ENCODE assay signal across 10 cellular contexts in the genomic region with DNA sequence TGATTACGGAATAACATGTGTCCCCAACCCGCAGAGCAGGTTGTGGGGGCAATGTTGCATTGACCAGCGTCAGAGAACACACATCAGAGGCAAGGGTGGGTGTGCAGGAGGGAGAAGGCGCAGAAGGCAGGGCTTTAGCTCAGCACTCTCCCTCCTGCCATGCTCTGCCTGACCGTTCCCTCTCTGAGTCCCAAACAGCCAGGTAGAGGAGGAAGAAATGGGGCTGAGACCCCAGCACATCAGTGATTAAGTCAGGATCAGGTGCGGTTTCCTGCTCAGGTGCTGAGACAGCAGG. TPM values are rescaled to one million over a fixed set of nuclear protein-coding genes. Genes with fewer than 3 reads are reported as not detected.
A peak's percentile ranks its signal among the peaks of the same experiment; 100 is the strongest.
DNase-seq lines count a peak whose midpoint lies in the region; ATAC-seq, FAIRE-seq and TF ChIP-seq lines count a peak whose summit lies in the region.
"Had no signal": no experiment of that assay in that cellular context is flagged by ENCODE, and none has a peak within 500 bp of the region (broad histone marks: within the 10 kb centered on the region; RNA-seq: fewer than 3 reads in every experiment).

No MANE protein-coding gene starts in this region.

- TF ChIP-seq RAD21 in HepG2 (CRISPR knock-in tag; IDR thresholded peaks at IDR 0.05): no peak

- H3K9me3 ChIP-seq in astrocyte (ENCODE audit: insufficient read depth, low read depth, low read length) (no peaks in the 10 kb centered on the region), HepG2 (ENCODE audit: low read length) (no peaks in the 10 kb centered on the region), thoracic aorta (no peaks in the 10 kb centered on the region)

- no peaks in the 10 kb centered on the region for H3K79me2 ChIP-seq in astrocyte (ENCODE audit: insufficient read depth, low read length)
- no peaks in the 10 kb centered on the region for H3K79me2 ChIP-seq in HepG2 (ENCODE audit: insufficient read depth, low read length)

- intact Hi-C loops in activated CD8-positive, alpha-beta T cell treated with anti-CD3 and anti-CD28 coated beads for 36 hours (cut with micrococcal nuclease): loop anchor here (1.0 to 10.0 kb wide), 2 partner anchors 61 to 427 kb away; no protein-coding TSS in a partner anchor
- intact Hi-C loops in HepG2 (cut with micrococcal nuclease; ENCODE audit: unreplicated experiment): loop anchor here (1.0 to 2.0 kb wide), 2 partner anchors 61 to 421 kb away; no protein-coding TSS in a partner anchor

- H4K20me1 ChIP-seq in astrocyte (ENCODE audit: insufficient read depth, low read length) (no peaks in the 10 kb centered on the region), HepG2 (ENCODE audit: insufficient read depth, low read length) (no peaks in the 10 kb centered on the region)

- CTCF ChIA-PET in activated CD8-positive, alpha-beta T cell treated with anti-CD3 and anti-CD28 coated beads for 36 hours (lab: Charles Lee): interaction anchor here (0.6 to 4.2 kb wide), 57 partner anchors 9 to 1987 kb away, joined by 3 to 176 read pairs (median 5); no protein-coding TSS in a partner anchor
- CTCF ChIA-PET in activated CD8-positive, alpha-beta T cell treated with anti-CD3 and anti-CD28 coated beads, Interleukin-2, amount 10 ng/mL, durations not matched to agents 7 days and 5 days (lab: Charles Lee): interaction anchor here (0.7 to 7.5 kb wide), 38 partner anchors 9 to 491 kb away, joined by 3 to 143 read pairs (median 6); no protein-coding TSS in a partner anchor
- CTCF ChIA-PET in HepG2 (lab: Yijun Ruan, JAX; ENCODE audit: low intra/inter-chr PET ratio, low total read pairs): interaction anchor here (1.3 to 5.0 kb wide), 6 partner anchors 14 to 421 kb away, joined by 3 to 150 read pairs (median 6); no protein-coding TSS in a partner anchor

- H3K27me3 ChIP-seq in astrocyte (ENCODE audit: insufficient read depth, low read length): no peaks in the 10 kb centered on the region
- H3K27me3 ChIP-seq in HepG2 (ENCODE audit: control insufficient read depth in 1 of 2, insufficient read depth in 2 of 2, low read length in 2 of 2): peaks cover 0 to 13% of the 10 kb centered on the region in 2 experiments; a peak in 1 of 5 replicates
- H3K27me3 ChIP-seq in thoracic aorta (replicated peaks; ENCODE audit: insufficient read depth): no peaks in the 10 kb centered on the region

- peak overlapping the region; percentile 90 for H3K4me2 ChIP-seq in astrocyte (ENCODE audit: low read length)
- H3K4me2 ChIP-seq in HepG2 (ENCODE audit: low read depth, low read length): peak overlapping the region; percentile 100

- H3K27ac Mint-ChIP-seq in activated CD8-positive, alpha-beta T cell treated with anti-CD3 and anti-CD28 coated beads for 36 hours: no peak overlapping the region
- no peak overlapping the region for H3K27ac Mint-ChIP-seq in activated CD8-positive, alpha-beta T cell treated with anti-CD3 and anti-CD28 coated beads, Interleukin-2, amount 10 ng/mL, durations not matched to agents 7 days and 5 days
- H3K27ac Mint-ChIP-seq in astrocyte (ENCODE audit: unreplicated experiment): no peak overlapping the region

- no peak for TF ChIP-seq POLR2A in HepG2 (IDR thresholded peaks at IDR 0.05; ENCODE audit: insufficient read depth in 1 of 2, low read depth in 2 of 2, low read length in 2 of 2)

- in situ Hi-C loops in HepG2 (cut with HindIII; ENCODE audit: extremely low pct_ligation_motif_present, low pct_unique_long_range_greater_than_20kb): loop anchor here (5.0 kb wide), 1 partner anchor 60 kb away; no protein-coding TSS in a partner anchor

- POLR2A ChIA-PET in activated CD8-positive, alpha-beta T cell treated with anti-CD3 and anti-CD28 coated beads for 36 hours (lab: Charles Lee): no interaction called here
- POLR2A ChIA-PET in activated CD8-positive, alpha-beta T cell treated with anti-CD3 and anti-CD28 coated beads, Interleukin-2, amount 10 ng/mL, durations not matched to agents 7 days and 5 days (lab: Charles Lee): no interaction called here
- POLR2A ChIA-PET in HepG2 (lab: Yijun Ruan, JAX): interaction anchor here (1.2 to 3.1 kb wide), 6 partner anchors 10 to 60 kb away, joined by 3 to 12 read pairs (median 9); no protein-coding TSS in a partner anchor

- no peak overlapping the region for H3K27ac ChIP-seq in astrocyte (ENCODE audit: low read depth, low read length)
- H3K27ac ChIP-seq in HepG2 (ENCODE audit: extremely low read length, insufficient read depth, low read length): peak overlapping the region; percentile 12
- H3K27ac ChIP-seq in thoracic aorta: no peak overlapping the region

- H3K4me1 Mint-ChIP-seq in activated CD8-positive, alpha-beta T cell treated with anti-CD3 and anti-CD28 coated beads for 36 hours (ENCODE audit: low read depth): peaks cover 5% of the 10 kb centered on the region
- H3K4me1 Mint-ChIP-seq in activated CD8-positive, alpha-beta T cell treated with anti-CD3 and anti-CD28 coated beads, Interleukin-2, amount 10 ng/mL, durations not matched to agents 7 days and 5 days (ENCODE audit: low read depth): peaks cover 11% of the 10 kb centered on the region
- H3K4me1 Mint-ChIP-seq in astrocyte (ENCODE audit: low read depth, unreplicated experiment): no peaks in the 10 kb centered on the region

- peaks cover 4% of the 10 kb centered on the region for H3K27me3 Mint-ChIP-seq in activated CD8-positive, alpha-beta T cell treated with anti-CD3 and anti-CD28 coated beads for 36 hours
- peaks cover 8% of the 10 kb centered on the region for H3K27me3 Mint-ChIP-seq in activated CD8-positive, alpha-beta T cell treated with anti-CD3 and anti-CD28 coated beads, Interleukin-2, amount 10 ng/mL, durations not matched to agents 7 days and 5 days (ENCODE audit: low read depth)
- H3K27me3 Mint-ChIP-seq in astrocyte (ENCODE audit: low read depth, unreplicated experiment): peaks cover 17% of the 10 kb centered on the region

- TF ChIP-seq CTCF in activated CD8-positive, alpha-beta T cell treated with anti-CD3 and anti-CD28 coated beads for 36 hours (IDR thresholded peaks at IDR 0.05): peak; percentile 8
- no peak for TF ChIP-seq CTCF in astrocyte (IDR thresholded peaks at IDR 0.05; ENCODE audit: insufficient read depth, low read depth, low read length)
- TF ChIP-seq CTCF in HepG2 (CRISPR knock-in tag; IDR thresholded peaks at IDR 0.05): no peak
- TF ChIP-seq CTCF in thoracic aorta (IDR thresholded peaks at IDR 0.05): no peak

- H2AFZ ChIP-seq in astrocyte (ENCODE audit: low read depth, low read length) (peak overlapping the region; percentile 75), HepG2 (ENCODE audit: low read length) (peak overlapping the region; percentile 46)

- H3K9me3 Mint-ChIP-seq in activated CD8-positive, alpha-beta T cell treated with anti-CD3 and anti-CD28 coated beads for 36 hours: no peaks in the 10 kb centered on the region
- H3K9me3 Mint-ChIP-seq in activated CD8-positive, alpha-beta T cell treated with anti-CD3 and anti-CD28 coated beads, Interleukin-2, amount 10 ng/mL, durations not matched to agents 7 days and 5 days (ENCODE audit: insufficient read depth): no peaks in the 10 kb centered on the region
- H3K9me3 Mint-ChIP-seq in astrocyte (ENCODE audit: unreplicated experiment): no peaks in the 10 kb centered on the region

- no peaks in the 10 kb centered on the region for H3K36me3 Mint-ChIP-seq in activated CD8-positive, alpha-beta T cell treated with anti-CD3 and anti-CD28 coated beads for 36 hours (ENCODE audit: low read depth)
- no peaks in the 10 kb centered on the region for H3K36me3 Mint-ChIP-seq in activated CD8-positive, alpha-beta T cell treated with anti-CD3 and anti-CD28 coated beads, Interleukin-2, amount 10 ng/mL, durations not matched to agents 7 days and 5 days (ENCODE audit: low read depth)
- peaks cover 2% of the 10 kb centered on the region for H3K36me3 Mint-ChIP-seq in astrocyte (ENCODE audit: low read depth, unreplicated experiment)

- H3K4me3 ChIP-seq in astrocyte (ENCODE audit: insufficient read depth, low read depth, low read length) (peak overlapping the region; percentile 50), HepG2 (replicated peaks in 1 of 3; ENCODE audit: insufficient read depth in 1 of 3, low read depth in 2 of 3, low read length in 3 of 3) (peak overlapping the region; percentile 53 to 80 (median 54); a peak in 5 of 6 replicates), thoracic aorta (peak overlapping the region; percentile 76)

- WGBS in HepG2 (ENCODE audit: low lambda C conversion rate): 3% methylated on average over 5 of the region's 6 CpGs

- DNase-seq in activated CD8-positive, alpha-beta T cell treated with anti-CD3 and anti-CD28 coated beads for 36 hours: no peak
- DNase-seq in activated CD8-positive, alpha-beta T cell treated with anti-CD3 and anti-CD28 coated beads, Interleukin-2, amount 10 ng/mL, durations not matched to agents 7 days and 5 days: no peak
- no peak for DNase-seq in astrocyte (ENCODE audit: low read depth)
- no peak for DNase-seq in HepG2 (ENCODE audit: low spot score)
- DNase-seq in thoracic aorta (ENCODE audit: low spot score): no peak
- no peak for DNase-seq in AG20443 (ENCODE audit: low spot score)
- no peak for DNase-seq in NCI-H2081 treated with DMSO at 0.1 percent for 48 hours (lab: John Stamatoyannopoulos, UW)

- peak; percentile 15 for ATAC-seq in activated CD8-positive, alpha-beta T cell treated with anti-CD3 and anti-CD28 coated beads for 36 hours
- ATAC-seq in activated CD8-positive, alpha-beta T cell treated with anti-CD3 and anti-CD28 coated beads, Interleukin-2, amount 10 ng/mL, durations not matched to agents 7 days and 5 days: no peak
- peak; percentile 2 for ATAC-seq in HepG2
- no peak for ATAC-seq in thoracic aorta (ENCODE audit: insufficient number of reproducible peaks, low FRiP score, low read depth)
- no peak for ATAC-seq in GM21723 (IDR thresholded peaks at IDR 0.05; ENCODE audit: unreplicated experiment)

- no peak for FAIRE-seq in astrocyte (lab: Jason Lieb, UNC)
- FAIRE-seq in HepG2 (lab: Jason Lieb, UNC): no peak

- no TSS peak for BruUV-seq in HepG2 (replicated peaks; lab: Mats Ljungman, UMichigan)

- peak overlapping the region; percentile 42 for H3K9ac ChIP-seq in astrocyte (ENCODE audit: low read length)
- peak overlapping the region; percentile 39 for H3K9ac ChIP-seq in HepG2 (ENCODE audit: insufficient read depth, low read depth, low read length)

- peak overlapping the region; percentile 37 for H3K4me3 Mint-ChIP-seq in activated CD8-positive, alpha-beta T cell treated with anti-CD3 and anti-CD28 coated beads for 36 hours
- H3K4me3 Mint-ChIP-seq in activated CD8-positive, alpha-beta T cell treated with anti-CD3 and anti-CD28 coated beads, Interleukin-2, amount 10 ng/mL, durations not matched to agents 7 days and 5 days: no peak overlapping the region
- H3K4me3 Mint-ChIP-seq in astrocyte (ENCODE audit: unreplicated experiment): no peak overlapping the region

- TF ChIP-seq EP300 in HepG2 (IDR thresholded peaks at IDR 0.05; ENCODE audit: low read depth in 2 of 2, low read length in 2 of 2): no peak
- no peak for TF ChIP-seq EP300 in HepG2 (CRISPR knock-in tag; IDR thresholded peaks at IDR 0.05; ENCODE audit: borderline replicate concordance)

- H3K36me3 ChIP-seq in astrocyte (ENCODE audit: insufficient read depth, low read length) (no peaks in the 10 kb centered on the region), HepG2 (replicated peaks in 1 of 2; ENCODE audit: control insufficient read depth in 1 of 2, insufficient read depth in 2 of 2, low read length in 2 of 2) (no peaks in the 10 kb centered on the region), thoracic aorta (no peaks in the 10 kb centered on the region)

- H3K4me1 ChIP-seq in astrocyte (ENCODE audit: insufficient read depth, low read length) (peaks cover 14% of the 10 kb centered on the region), HepG2 (ENCODE audit: insufficient read depth, low read length) (peaks cover 57% of the 10 kb centered on the region), thoracic aorta (ENCODE audit: control insufficient read depth in 1 of 2, low read depth in 2 of 2) (peaks cover 18 to 38% of the 10 kb centered on the region in 2 donors)

RNA-seq across cellular contexts. Expression of gene MYO7A, which starts 0.4 kb away (rescaled TPM):
- under 1 TPM; 0.09 to 0.14 TPM for total RNA-seq in activated CD8-positive, alpha-beta T cell treated with anti-CD3 and anti-CD28 coated beads for 36 hours
- not detected for total RNA-seq in activated CD8-positive, alpha-beta T cell treated with anti-CD3 and anti-CD28 coated beads, Interleukin-2, amount 10 ng/mL, durations not matched to agents 7 days and 5 days
- total RNA-seq in astrocyte (0.16 TPM in 1 of 2 replicates, not detected in the other), HepG2 (2016; rRNA removed; fragmentation: Illumina TruSeq; extraction: Trizol) (3.6 and 7.5 TPM in 2 replicates), thoracic aorta (10 to 100 TPM; 15.2 to 22.7 TPM)
- 2.3 and 3.1 TPM in 2 replicates for total RNA-seq in HepG2 (2016; cell fraction: cytosol; rRNA removed; fragmentation: Illumina TruSeq; extraction: Trizol; ENCODE audit: low read depth)
- 3.4 and 8.0 TPM in 2 replicates for total RNA-seq in HepG2 (2016; cell fraction: insoluble cytoplasmic fraction; rRNA removed; fragmentation: Illumina TruSeq; extraction: Trizol)
- total RNA-seq in HepG2 (2016; cell fraction: membrane; rRNA removed; fragmentation: Illumina TruSeq; extraction: Trizol): 1.8 and 1.9 TPM in 2 replicates
- total RNA-seq in HepG2 (2016; cell fraction: nucleus; rRNA removed; fragmentation: Illumina TruSeq; extraction: Trizol): 10.5 and 15.0 TPM in 2 replicates
- polyA plus RNA-seq in HepG2 (2011; rRNA removed): 8.1 and 10.0 TPM in 2 replicates
- 3.1 and 3.5 TPM in 2 replicates for polyA plus RNA-seq in HepG2 (2011; cell fraction: cytosol; rRNA removed)
- polyA plus RNA-seq in HepG2 (2011; cell fraction: nucleus; rRNA removed): 71.3 and 112 TPM in 2 replicates
- polyA plus RNA-seq in HepG2 (2012): 5.5 and 8.4 TPM in 2 replicates
- polyA plus RNA-seq in HepG2 (2016; cell fraction: cytosol; fragmentation: Illumina TruSeq; extraction: Trizol; ENCODE audit: low read depth): 0.23 and 0.45 TPM in 2 replicates
- polyA plus RNA-seq in HepG2 (2016; cell fraction: insoluble cytoplasmic fraction; fragmentation: Illumina TruSeq; extraction: Trizol; ENCODE audit: low read depth): 3.0 and 3.3 TPM in 2 replicates
- 0.84 and 0.94 TPM in 2 replicates for polyA plus RNA-seq in HepG2 (2016; cell fraction: membrane; fragmentation: Illumina TruSeq; extraction: Trizol; ENCODE audit: low read depth)
- 37.9 and 40.7 TPM in 2 replicates for polyA plus RNA-seq in HepG2 (2016; cell fraction: nucleus; fragmentation: Illumina TruSeq; extraction: Trizol; ENCODE audit: insufficient read depth, low read depth)
- 0.16 and 9.9 TPM in 2 replicates for polyA minus RNA-seq in HepG2 (2011; rRNA and poly(A)+ RNA removed; ENCODE audit: low replicate concordance)
- polyA minus RNA-seq in HepG2 (2011; cell fraction: cytosol; rRNA and poly(A)+ RNA removed): 3.9 and 4.2 TPM in 2 replicates
- 17.3 and 17.4 TPM in 2 replicates for polyA minus RNA-seq in HepG2 (2011; cell fraction: nucleus; rRNA and poly(A)+ RNA removed)

RNA-seq across cellular contexts. Expression of gene OMP, which starts 25.0 kb away (rescaled TPM):
- not detected for total RNA-seq in activated CD8-positive, alpha-beta T cell treated with anti-CD3 and anti-CD28 coated beads for 36 hours
- total RNA-seq in activated CD8-positive, alpha-beta T cell treated with anti-CD3 and anti-CD28 coated beads, Interleukin-2, amount 10 ng/mL, durations not matched to agents 7 days and 5 days: not detected
- total RNA-seq in astrocyte: 0.67 and 1.3 TPM in 2 replicates
- total RNA-seq in HepG2 (2016; rRNA removed; fragmentation: Illumina TruSeq; extraction: Trizol): not detected in 2 replicates
- total RNA-seq in HepG2 (2016; cell fraction: cytosol; rRNA removed; fragmentation: Illumina TruSeq; extraction: Trizol; ENCODE audit: low read depth): not detected in 2 replicates
- not detected in 2 replicates for total RNA-seq in HepG2 (2016; cell fraction: insoluble cytoplasmic fraction; rRNA removed; fragmentation: Illumina TruSeq; extraction: Trizol)
- not detected in 2 replicates for total RNA-seq in HepG2 (2016; cell fraction: membrane; rRNA removed; fragmentation: Illumina TruSeq; extraction: Trizol)
- not detected in 2 replicates for total RNA-seq in HepG2 (2016; cell fraction: nucleus; rRNA removed; fragmentation: Illumina TruSeq; extraction: Trizol)
- not detected in 2 replicates for polyA plus RNA-seq in HepG2 (2011; rRNA removed)
- not detected in 2 replicates for polyA plus RNA-seq in HepG2 (2011; cell fraction: cytosol; rRNA removed)
- polyA plus RNA-seq in HepG2 (2011; cell fraction: nucleus; rRNA removed): 1.9 TPM in 1 of 2 replicates, not detected in the other
- not detected in 2 replicates for polyA plus RNA-seq in HepG2 (2012)
- polyA plus RNA-seq in HepG2 (2016; cell fraction: cytosol; fragmentation: Illumina TruSeq; extraction: Trizol; ENCODE audit: low read depth): not detected in 2 replicates
- not detected in 2 replicates for polyA plus RNA-seq in HepG2 (2016; cell fraction: insoluble cytoplasmic fraction; fragmentation: Illumina TruSeq; extraction: Trizol; ENCODE audit: low read depth)
- polyA plus RNA-seq in HepG2 (2016; cell fraction: membrane; fragmentation: Illumina TruSeq; extraction: Trizol; ENCODE audit: low read depth): not detected in 2 replicates
- polyA plus RNA-seq in HepG2 (2016; cell fraction: nucleus; fragmentation: Illumina TruSeq; extraction: Trizol; ENCODE audit: insufficient read depth, low read depth): not detected in 2 replicates
- polyA minus RNA-seq in HepG2 (2011; rRNA and poly(A)+ RNA removed; ENCODE audit: low replicate concordance): not detected in 2 replicates
- polyA minus RNA-seq in HepG2 (2011; cell fraction: cytosol; rRNA and poly(A)+ RNA removed): not detected in 2 replicates
- polyA minus RNA-seq in HepG2 (2011; cell fraction: nucleus; rRNA and poly(A)+ RNA removed): not detected in 2 replicates
- total RNA-seq in thoracic aorta: not detected
- total RNA-seq: Daoy; T-helper 2 cell treated with Interferon-gamma antibody and Interleukin-4, amounts not matched to agents 100 ng/mL and 5 ng/mL, for 36 hours had no signal

Comparison
In these comparisons a context has a peak if more than half of its experiments do, and no peak if none do; other contexts are left out.
1. ATAC-seq: peak in activated CD8-positive, alpha-beta T cell treated with anti-CD3 and anti-CD28 coated beads for 36 hours (single experiment) and HepG2 (single experiment); none in activated CD8-positive, alpha-beta T cell treated with anti-CD3 and anti-CD28 coated beads, Interleukin-2, amount 10 ng/mL, durations not matched to agents 7 days and 5 days (single experiment), thoracic aorta (single experiment) and GM21723 (single experiment).
2. Peak in every context shown above with its lines, with median percentiles within 50 percentile points of each other: H3K4me3 ChIP-seq.